1 cellular context compared by ENCODE assay signal in genomic region chr2:230636684-230637271, GRCh38.
A peak's percentile ranks its signal among the peaks of the same experiment; 100 is the strongest.
TF ChIP-seq lines count a peak whose summit lies in the region.

No MANE protein-coding gene starts in this region.

TF ChIP-seq in GM12878, 131 proteins besides CTCF, POLR2A, EP300 and RAD21 (continued from another document and continues in another):
- TF ChIP-seq RELB (IDR thresholded peaks at IDR 0.05; ENCODE audit: low read depth) (peak; percentile 96), ZNF687 (IDR thresholded peaks at IDR 0.05) (no peak; the same call in 1 of the 2 replicates), HDAC2 (IDR thresholded peaks at IDR 0.05) (no peak), CBX3 (IDR thresholded peaks at IDR 0.05; ENCODE audit: borderline replicate concordance, low read depth) (no peak), GABPA (IDR thresholded peaks at IDR 0.05; ENCODE audit: low read depth) (no peak), POU2F2 (IDR thresholded peaks at IDR 0.05; ENCODE audit: borderline replicate concordance, low read depth, low read length) (peak; percentile 94), PKNOX1 (IDR thresholded peaks at IDR 0.05) (no peak), IRF4 (IDR thresholded peaks at IDR 0.05; ENCODE audit: low read depth, low read length) (no peak), CEBPZ (IDR thresholded peaks at IDR 0.05; ENCODE audit: low read depth, low read length) (no peak), IRF5 (IDR thresholded peaks at IDR 0.05; ENCODE audit: borderline replicate concordance) (no peak), KLF5 (IDR thresholded peaks at IDR 0.05; ENCODE audit: partially characterized antibody) (no peak), SRF (IDR thresholded peaks at IDR 0.05; ENCODE audit: low read depth in 2 of 2, low read length in 2 of 2) (no peak), SP1 (IDR thresholded peaks at IDR 0.05; ENCODE audit: low read depth, low read length) (no peak), PAX5 (IDR thresholded peaks at IDR 0.05; ENCODE audit: borderline replicate concordance, low read depth, low read length) (no peak), NKRF (conservative IDR thresholded peaks at IDR 0.05) (no peak), FOXK2 (IDR thresholded peaks at IDR 0.05) (no peak), E4F1 (IDR thresholded peaks at IDR 0.05; ENCODE audit: borderline replicate concordance, partially characterized antibody) (no peak), SMARCA5 (IDR thresholded peaks at IDR 0.05) (peak; percentile 21; the same call in 1 of the 2 replicates), WRNIP1 (IDR thresholded peaks at IDR 0.05; ENCODE audit: borderline replicate concordance, low read depth, low read length) (no peak), E2F4 (IDR thresholded peaks at IDR 0.05; ENCODE audit: low read depth, low read length) (no peak), HDGF (IDR thresholded peaks at IDR 0.05) (no peak), USF1 (IDR thresholded peaks at IDR 0.05; ENCODE audit: borderline replicate concordance, extremely low read length, insufficient read depth, low read depth, low read length) (no peak), CHD4 (IDR thresholded peaks at IDR 0.05) (no peak), ATF2 (IDR thresholded peaks at IDR 0.05; ENCODE audit: low read length) (peak; percentile 66), ELK1 (IDR thresholded peaks at IDR 0.05; ENCODE audit: low read depth, low read length) (no peak), ETV6 (conservative IDR thresholded peaks at IDR 0.05 in 1 of 2, IDR thresholded peaks at IDR 0.05 in 1 of 2; ENCODE audit: borderline replicate concordance in 1 of 2, low read depth in 1 of 2) (no peak), BACH1 (IDR thresholded peaks at IDR 0.05; ENCODE audit: borderline replicate concordance) (no peak), FOXM1 (IDR thresholded peaks at IDR 0.05; ENCODE audit: low read depth, low read length) (no peak; the same call in 1 of the 2 replicates), TCF3 (IDR thresholded peaks at IDR 0.05; ENCODE audit: borderline replicate concordance, insufficient read depth, low read depth, low read length) (no peak), SUZ12 (IDR thresholded peaks at IDR 0.05; ENCODE audit: unreplicated experiment) (no peak), ZZZ3 (IDR thresholded peaks at IDR 0.05; ENCODE audit: control insufficient read depth, insufficient read length, low read depth) (no peak), ZNF207 (IDR thresholded peaks at IDR 0.05; ENCODE audit: borderline replicate concordance) (no peak), SIX5 (IDR thresholded peaks at IDR 0.05; ENCODE audit: low read depth, low read length, severe bottlenecking) (no peak), STAT3 (IDR thresholded peaks at IDR 0.05; ENCODE audit: low read depth, low read length) (no peak), SMAD5 (IDR thresholded peaks at IDR 0.05; ENCODE audit: low read depth) (no peak), SUPT20H (IDR thresholded peaks at IDR 0.05; ENCODE audit: borderline replicate concordance, control insufficient read depth, low read depth, low read length) (no peak)
